ENCODE assay signal across 19 cellular contexts in the genomic region with DNA sequence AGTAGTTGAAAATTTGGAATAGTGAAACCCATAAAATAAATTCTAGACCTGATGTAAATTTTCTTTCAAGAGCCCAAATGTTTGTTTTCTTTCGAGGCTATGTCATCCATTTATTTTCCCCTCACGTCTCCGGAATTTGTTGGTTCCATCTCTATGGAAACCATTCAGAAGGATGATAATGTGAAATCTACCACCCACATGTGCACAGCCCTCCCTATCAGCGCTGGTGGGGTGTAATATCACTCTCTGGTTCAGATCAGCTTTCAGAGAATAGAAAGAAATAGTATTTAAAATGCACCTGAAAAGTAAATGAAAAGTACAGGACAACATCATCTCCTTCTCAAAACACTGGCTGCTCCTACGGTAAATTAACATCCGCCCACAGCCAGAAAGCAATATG. TPM values are rescaled to one million over a fixed set of nuclear protein-coding genes. Genes with fewer than 3 reads are reported as not detected.
"Had no signal": no experiment of that assay in that cellular context is flagged by ENCODE, and none has a peak within 500 bp of the region (broad histone marks: within the 10 kb centered on the region; RNA-seq: fewer than 3 reads in every experiment).

No MANE protein-coding gene starts in this region.

- H3K79me2 ChIP-seq: hepatocyte had no signal

- H2AFZ ChIP-seq: hepatocyte had no signal

- DNase-seq: activated CD4-positive, alpha-beta T cell treated with anti-CD3 and anti-CD28 coated beads for 4 hours; activated CD4-positive, alpha-beta T cell treated with anti-CD3 and anti-CD28 coated beads, Interleukin-2, amount 50 U/mL, for 48 hours; activated CD4-positive, CD25-positive, alpha-beta regulatory T cell; activated effector memory CD4-positive, alpha-beta T cell treated with anti-CD3 and anti-CD28 coated beads, Interleukin-2, amount 50 U/mL, for 16 hours; activated naive CD4-positive, alpha-beta T cell treated with anti-CD3 and anti-CD28 coated beads, Interleukin-2, amount 10 ng/mL, durations not matched to agents 7 days and 5 days; effector CD4-positive, alpha-beta T cell; erythroblast; foreskin fibroblast; immature natural killer cell; left lung; naive thymus-derived CD8-positive, alpha-beta T cell; stimulated activated CD4-positive, alpha-beta T cell treated with anti-CD3 and anti-CD28 coated beads, Interleukin-4, amount 100 ng/mL, for 24 hours; stimulated activated naive CD4-positive, alpha-beta T cell treated with Interleukin-2 at 50 U/mL for 16 hours; T-helper 17 cell; upper lobe of left lung had no signal

- ATAC-seq: left lung; naive thymus-derived CD8-positive, alpha-beta T cell; T-helper 17 cell had no signal

- H3K36me3 ChIP-seq: left lung, prostate gland, right atrium auricular region, upper lobe of left lung had no signal

- H3K9me3 ChIP-seq: left lung, prostate gland, right atrium auricular region, upper lobe of left lung had no signal

- H3K27me3 ChIP-seq: hepatocyte, left lung, right atrium auricular region, upper lobe of left lung had no signal

- H3K4me3 ChIP-seq: hepatocyte, left lung, lung, prostate gland, right atrium auricular region, upper lobe of left lung had no signal

- H3K4me2 ChIP-seq: hepatocyte had no signal

- H3K27ac ChIP-seq: hepatocyte, left lung, prostate gland, right atrium auricular region, upper lobe of left lung had no signal

- H3K4me1 ChIP-seq: left lung, prostate gland, right atrium auricular region, upper lobe of left lung had no signal

RNA-seq across cellular contexts. Expression of a gene that starts 28.6 kb away (rescaled TPM):
- total RNA-seq: naive thymus-derived CD8-positive, alpha-beta T cell had no signal
